27 cellular contexts compared by ENCODE assay signal in genomic region chr1:14841456-14841855, GRCh38.
"Had no signal": no experiment of that assay in that cellular context is flagged by ENCODE, and none has a peak within 500 bp of the region (broad histone marks: within the 10 kb centered on the region; RNA-seq: fewer than 3 reads in every experiment).

No MANE protein-coding gene starts in this region.

- ATAC-seq: activated CD8-positive, alpha-beta T cell treated with anti-CD3 and anti-CD28 coated beads for 36 hours; activated T-cell treated with anti-CD3 and anti-CD28 coated beads, Interleukin-2, amount 50 U/mL, for 72 hours; activated T-helper 17 cell treated with anti-CD3 and anti-CD28 coated beads, Interleukin-2, amount 50 U/mL, for 72 hours; PC-3 had no signal

- H3K4me3 ChIP-seq: ascending aorta, cardiac muscle cell, SK-N-MC had no signal

- H3K27ac ChIP-seq: ascending aorta, cardiac muscle cell, KMS-11, RWPE1, SK-N-MC had no signal

- H3K27me3 ChIP-seq: ascending aorta, cardiac muscle cell had no signal

- DNase-seq: activated CD4-positive, alpha-beta T cell treated with anti-CD3 and anti-CD28 coated beads, Interleukin-2, amount 10 ng/mL, durations not matched to agents 24 days and 14 days; activated CD4-positive, alpha-beta T cell treated with anti-CD3 and anti-CD28 coated beads, Interleukin-2, amount 50 U/mL, for 4 hours; activated CD8-positive, alpha-beta T cell treated with anti-CD3 and anti-CD28 coated beads for 36 hours; activated gamma-delta T cell treated with Interleukin-2 at 50 U/mL for 16 hours; activated naive CD4-positive, alpha-beta T cell treated with anti-CD3 and anti-CD28 coated beads, Interleukin-2, amount 10 ng/mL, durations not matched to agents 7 days and 5 days; activated T-cell treated with anti-CD3 and anti-CD28 coated beads, Interleukin-2, amount 50 U/mL, for 1 hour; activated T-cell treated with anti-CD3 and anti-CD28 coated beads, Interleukin-2, amount 50 U/mL, for 72 hours; amygdala; NCI-H1092 treated with DMSO at 0.1 percent for 48 hours; NCI-H1417; NCI-H146; NCI-H187; NCI-H2029 treated with DMSO at 0.1 percent for 48 hours; NCI-H2107; NCI-H226; NCI-H446 treated with DMSO at 0.1 percent for 48 hours; NCI-H69; NK-92 treated with Interleukin-12 subunit alpha and Interleukin-12 subunit beta, amount 100 ng/mL, for 24 hours; PC-3; Right ventricle myocardium superior; T1000 had no signal

- H3K36me3 ChIP-seq: ascending aorta, cardiac muscle cell had no signal
